ENCODE assay signal across 21 cellular contexts in genomic region chr7:1085266-1085665, GRCh38. TPM values are rescaled to one million over a fixed set of nuclear protein-coding genes. Genes with fewer than 3 reads are reported as not detected.
"Had no signal": no experiment of that assay in that cellular context is flagged by ENCODE, and none has a peak within 500 bp of the region (broad histone marks: within the 10 kb centered on the region; RNA-seq: fewer than 3 reads in every experiment).

No MANE protein-coding gene starts in this region.

- H3K4me1 ChIP-seq: colonic mucosa had no signal

- DNase-seq: activated CD4-positive, alpha-beta T cell treated with anti-CD3 and anti-CD28 coated beads for 48 hours; activated CD8-positive, alpha-beta memory T cell treated with anti-CD3 and anti-CD28 coated beads, Interleukin-2, amount 10 ng/mL, durations not matched to agents 7 days and 5 days; activated CD8-positive, alpha-beta T cell treated with anti-CD3 and anti-CD28 coated beads for 36 hours; activated effector memory CD4-positive, alpha-beta T cell treated with anti-CD3 and anti-CD28 coated beads, Interleukin-2, amount 50 U/mL, for 16 hours; activated naive CD4-positive, alpha-beta T cell treated with anti-CD3 and anti-CD28 coated beads, Interleukin-2, amount 10 ng/mL, durations not matched to agents 7 days and 5 days; activated T-cell treated with anti-CD3 and anti-CD28 coated beads for 4 hours; body of pancreas; central memory CD4-positive, alpha-beta T cell; colonic mucosa; gastrocnemius medialis; head of caudate nucleus; hypothalamus; left ventricle myocardium superior; mammary epithelial cell; midbrain; retina; stimulated activated CD4-positive, alpha-beta T cell treated with anti-CD3 and anti-CD28 coated beads, Interleukin-2, amount 100 ng/mL, for 48 hours; stimulated activated CD8-positive, alpha-beta memory T cell treated with anti-CD3 and anti-CD28 coated beads, Interleukin-4, amount 100 ng/mL, for 48 hours; stimulated activated naive B cell treated with anti-CD40 and anti-IgM and Interleukin-4, amounts not matched to agents 10 μg/mL and 1 μg/mL and 100 μg/mL, for 72 hours had no signal

- H3K27ac ChIP-seq: body of pancreas, colonic mucosa, esophagus muscularis mucosa, gastrocnemius medialis had no signal

- ATAC-seq: activated CD8-positive, alpha-beta memory T cell treated with anti-CD3 and anti-CD28 coated beads, Interleukin-2, amount 10 ng/mL, durations not matched to agents 7 days and 5 days; activated CD8-positive, alpha-beta T cell treated with anti-CD3 and anti-CD28 coated beads for 36 hours; body of pancreas; gastrocnemius medialis; left ventricle myocardium superior; stimulated activated naive B cell treated with anti-CD40 and anti-IgM and Interleukin-4, amounts not matched to agents 10 μg/mL and 1 μg/mL and 100 μg/mL, for 72 hours had no signal

- H3K9me3 ChIP-seq: body of pancreas, colonic mucosa, esophagus muscularis mucosa, gastrocnemius medialis had no signal

- H3K36me3 Mint-ChIP-seq: activated CD8-positive, alpha-beta memory T cell treated with anti-CD3 and anti-CD28 coated beads, Interleukin-2, amount 10 ng/mL, durations not matched to agents 7 days and 5 days; activated naive CD4-positive, alpha-beta T cell treated with anti-CD3 and anti-CD28 coated beads, Interleukin-2, amount 10 ng/mL, durations not matched to agents 7 days and 5 days had no signal

- H3K36me3 ChIP-seq: colonic mucosa, gastrocnemius medialis had no signal

- H3K4me3 Mint-ChIP-seq: activated CD8-positive, alpha-beta memory T cell treated with anti-CD3 and anti-CD28 coated beads, Interleukin-2, amount 10 ng/mL, durations not matched to agents 7 days and 5 days; activated CD8-positive, alpha-beta T cell treated with anti-CD3 and anti-CD28 coated beads for 36 hours; activated naive CD4-positive, alpha-beta T cell treated with anti-CD3 and anti-CD28 coated beads, Interleukin-2, amount 10 ng/mL, durations not matched to agents 7 days and 5 days; stimulated activated naive B cell treated with anti-CD40 and anti-IgM and Interleukin-4, amounts not matched to agents 10 μg/mL and 1 μg/mL and 100 μg/mL, for 72 hours had no signal

- H3K27me3 ChIP-seq: body of pancreas, colonic mucosa, esophagus muscularis mucosa, gastrocnemius medialis had no signal

- H3K4me3 ChIP-seq: body of pancreas, colonic mucosa, esophagus muscularis mucosa, gastrocnemius medialis had no signal

- H3K27ac Mint-ChIP-seq: activated CD8-positive, alpha-beta memory T cell treated with anti-CD3 and anti-CD28 coated beads, Interleukin-2, amount 10 ng/mL, durations not matched to agents 7 days and 5 days; activated CD8-positive, alpha-beta T cell treated with anti-CD3 and anti-CD28 coated beads for 36 hours; activated naive CD4-positive, alpha-beta T cell treated with anti-CD3 and anti-CD28 coated beads, Interleukin-2, amount 10 ng/mL, durations not matched to agents 7 days and 5 days; nephron; stimulated activated naive B cell treated with anti-CD40 and anti-IgM and Interleukin-4, amounts not matched to agents 10 μg/mL and 1 μg/mL and 100 μg/mL, for 72 hours had no signal

- H3K27me3 Mint-ChIP-seq: activated CD8-positive, alpha-beta T cell treated with anti-CD3 and anti-CD28 coated beads for 36 hours; stimulated activated naive B cell treated with anti-CD40 and anti-IgM and Interleukin-4, amounts not matched to agents 10 μg/mL and 1 μg/mL and 100 μg/mL, for 72 hours had no signal

- H3K9me3 Mint-ChIP-seq: activated CD8-positive, alpha-beta T cell treated with anti-CD3 and anti-CD28 coated beads for 36 hours; activated naive CD4-positive, alpha-beta T cell treated with anti-CD3 and anti-CD28 coated beads, Interleukin-2, amount 10 ng/mL, durations not matched to agents 7 days and 5 days; nephron; stimulated activated naive B cell treated with anti-CD40 and anti-IgM and Interleukin-4, amounts not matched to agents 10 μg/mL and 1 μg/mL and 100 μg/mL, for 72 hours had no signal

RNA-seq across cellular contexts. Expression of gene GPER1, which starts 2.6 kb away (rescaled TPM):
- total RNA-seq: activated CD8-positive, alpha-beta memory T cell treated with anti-CD3 and anti-CD28 coated beads, Interleukin-2, amount 10 ng/mL, durations not matched to agents 7 days and 5 days had no signal
